ENCODE assay signal across 8 cellular contexts in genomic region chr14:64654931-64655330, GRCh38. TPM values are rescaled to one million over a fixed set of nuclear protein-coding genes. Genes with fewer than 3 reads are reported as not detected.
DNase-seq lines count a peak whose midpoint lies in the region; ATAC-seq, FAIRE-seq and TF ChIP-seq lines count a peak whose summit lies in the region.

No MANE protein-coding gene starts in this region.

- H3K27me3 ChIP-seq in GM23248 (replicated peaks; ENCODE audit: insufficient read depth) = no peaks in the 10 kb centered on the region
- no peaks in the 10 kb centered on the region for H3K27me3 ChIP-seq in RWPE2 (ENCODE audit: insufficient read depth, poor library complexity, severe bottlenecking)
- peaks cover 0 to 8% (median 0%) of the 10 kb centered on the region in 7 donors for H3K27me3 ChIP-seq in heart right ventricle
- no peaks in the 10 kb centered on the region for H3K27me3 ChIP-seq in sigmoid colon
- H3K27me3 ChIP-seq in small intestine (ENCODE audit: control insufficient read depth in 2 of 2, insufficient read depth in 2 of 2, low read length in 2 of 2) = no peaks in the 10 kb centered on the region

- in situ Hi-C loops in GM23248 (cut with MboI) = no loop called here

- no peak for TF ChIP-seq POLR2A in sigmoid colon (IDR thresholded peaks at IDR 0.05)

- H3K4me1 Mint-ChIP-seq in activated CD8-positive, alpha-beta T cell treated with anti-CD3 and anti-CD28 coated beads for 36 hours (ENCODE audit: low read depth) = peaks cover 13% of the 10 kb centered on the region

- peak overlapping the region; percentile 39; the same call in 1 of the 2 replicates for H3K9ac ChIP-seq in GM23248

- TF ChIP-seq CTCF in RWPE2 (IDR thresholded peaks at IDR 0.05; ENCODE audit: poor library complexity, severe bottlenecking) (no peak), heart right ventricle (IDR thresholded peaks at IDR 0.05) (no peak), sigmoid colon (IDR thresholded peaks at IDR 0.05) (no peak)
- no peak for TF ChIP-seq CTCF in activated CD8-positive, alpha-beta T cell treated with anti-CD3 and anti-CD28 coated beads for 36 hours (IDR thresholded peaks at IDR 0.05)

- H4K20me1 ChIP-seq in GM23248 (ENCODE audit: insufficient read depth) = no peaks in the 10 kb centered on the region

- H3K9me3 ChIP-seq in GM23248 (ENCODE audit: low read depth) (no peaks in the 10 kb centered on the region), RWPE2 (ENCODE audit: severe bottlenecking) (no peaks in the 10 kb centered on the region), heart right ventricle (no peaks in the 10 kb centered on the region), sigmoid colon (no peaks in the 10 kb centered on the region), small intestine (ENCODE audit: control insufficient read depth, low read depth) (no peaks in the 10 kb centered on the region)

- H3K4me3 Mint-ChIP-seq in activated CD8-positive, alpha-beta T cell treated with anti-CD3 and anti-CD28 coated beads for 36 hours = no peak overlapping the region

- no peaks in the 10 kb centered on the region for H3K9me2 ChIP-seq in GM23248 (ENCODE audit: insufficient read depth)

- H3K4me2 ChIP-seq in GM23248 (ENCODE audit: unreplicated experiment) = peak overlapping the region; percentile 31

- 70 to 74% methylated on average over 12 of the region's 12 CpGs for WGBS in GM23248 (ENCODE audit: low coverage in 1 of 2, low lambda C conversion rate in 2 of 2, missing lambda C conversion rate in 2 of 2), 2 experiments
- WGBS in heart right ventricle, 2 donors = 67 to 70% methylated on average over 12 of the region's 12 CpGs
- 86 to 89% methylated on average over 12 of the region's 12 CpGs for WGBS in sigmoid colon, 2 donors
- 74 to 93% (median 88%) methylated on average over 12 of the region's 12 CpGs for WGBS in small intestine, 3 donors

- H3K36me3 ChIP-seq in GM23248 (ENCODE audit: low read depth) (no peaks in the 10 kb centered on the region), RWPE2 (ENCODE audit: low read depth) (no peaks in the 10 kb centered on the region), heart right ventricle (no peaks in the 10 kb centered on the region), sigmoid colon (no peaks in the 10 kb centered on the region), small intestine (ENCODE audit: control insufficient read depth in 2 of 2, insufficient read depth in 2 of 2, low read length in 2 of 2) (no peaks in the 10 kb centered on the region)

- no peaks in the 10 kb centered on the region for H3K79me2 ChIP-seq in GM23248 (ENCODE audit: insufficient read depth)

- H3K9me3 Mint-ChIP-seq in activated CD8-positive, alpha-beta T cell treated with anti-CD3 and anti-CD28 coated beads for 36 hours = no peaks in the 10 kb centered on the region

- DNase-seq in GM23248 (peak; percentile 30), RWPE2 (ENCODE audit: low spot score) (no peak), heart right ventricle (no peak), sigmoid colon (no peak), small intestine (no peak), frontal cortex (ENCODE audit: low spot score in 2 of 2) (no peak), head of caudate nucleus (no peak)
- no peak for DNase-seq in activated CD8-positive, alpha-beta T cell treated with anti-CD3 and anti-CD28 coated beads for 36 hours

- H3K27ac ChIP-seq in GM23248 (peak overlapping the region; percentile 78), RWPE2 (ENCODE audit: poor library complexity, severe bottlenecking) (peak overlapping the region; percentile 6), heart right ventricle (peak overlapping the region in 5 of 10 donors; percentile 33 to 71 (median 64)), sigmoid colon (peak overlapping the region; percentile 61 to 83 (median 74)), small intestine (ENCODE audit: low read depth in 1 of 2, low read length in 1 of 2) (peak overlapping the region in 1 of 2 donors; percentile 67)

- H3K4me1 ChIP-seq in GM23248 (ENCODE audit: insufficient read depth) (peaks cover 35% of the 10 kb centered on the region), RWPE2 (ENCODE audit: insufficient read depth, poor library complexity, severe bottlenecking) (peaks cover 7% of the 10 kb centered on the region), heart right ventricle (peaks cover 0 to 24% (median 14%) of the 10 kb centered on the region in 9 donors), sigmoid colon (peaks cover 0 to 28% (median 21%) of the 10 kb centered on the region in 4 donors), small intestine (ENCODE audit: control insufficient read depth in 2 of 2, insufficient read depth in 1 of 2, low read depth in 1 of 2, low read length in 1 of 2) (no peaks in the 10 kb centered on the region)

- POLR2A ChIA-PET in activated CD8-positive, alpha-beta T cell treated with anti-CD3 and anti-CD28 coated beads for 36 hours (lab: Charles Lee) = no interaction called here

- H3K36me3 Mint-ChIP-seq in activated CD8-positive, alpha-beta T cell treated with anti-CD3 and anti-CD28 coated beads for 36 hours (ENCODE audit: low read depth) = no peaks in the 10 kb centered on the region

- no peak overlapping the region for H3K27ac Mint-ChIP-seq in activated CD8-positive, alpha-beta T cell treated with anti-CD3 and anti-CD28 coated beads for 36 hours

- no peak overlapping the region for H2AFZ ChIP-seq in GM23248

- H3K4me3 ChIP-seq in GM23248 (no peak overlapping the region), RWPE2 (ENCODE audit: severe bottlenecking) (no peak overlapping the region), heart right ventricle (no peak overlapping the region), sigmoid colon (no peak overlapping the region), small intestine (ENCODE audit: low read depth in 1 of 2, low read length in 2 of 2) (no peak overlapping the region)

- H3F3A ChIP-seq in GM23248 (ENCODE audit: insufficient read depth) = peaks cover 22% of the 10 kb centered on the region

- peaks cover 1% of the 10 kb centered on the region for H3K27me3 Mint-ChIP-seq in activated CD8-positive, alpha-beta T cell treated with anti-CD3 and anti-CD28 coated beads for 36 hours

- ATAC-seq in RWPE2 (ENCODE audit: low read depth) = no peak
- peak; percentile 9 to 65 (median 26) for ATAC-seq in heart right ventricle
- ATAC-seq in activated CD8-positive, alpha-beta T cell treated with anti-CD3 and anti-CD28 coated beads for 36 hours = no peak

- intact Hi-C loops in heart right ventricle (cut with DNase I) (no loop called here), sigmoid colon (cut with DNase I) (no loop called here), head of caudate nucleus (cut with DNase I) (no loop called here)
- intact Hi-C loops in activated CD8-positive, alpha-beta T cell treated with anti-CD3 and anti-CD28 coated beads for 36 hours (cut with micrococcal nuclease) = no loop called here

- CTCF ChIA-PET in activated CD8-positive, alpha-beta T cell treated with anti-CD3 and anti-CD28 coated beads for 36 hours (lab: Charles Lee) = interaction anchor here (1.2 to 2.6 kb wide), 2 partner anchors 17 to 18 kb away, joined by 4 to 18 read pairs; no protein-coding TSS in a partner anchor

- peak in 1 of 4 donors; percentile 1 for TF ChIP-seq EP300 in sigmoid colon (IDR thresholded peaks at IDR 0.05)

- FAIRE-seq in small intestine (lab: Jason Lieb, UNC) = no peak
- no peak for FAIRE-seq in frontal cortex (lab: Jason Lieb, UNC)

RNA-seq across cellular contexts. Expression of gene PLEKHG3, which starts 49.3 kb away (rescaled TPM):
- total RNA-seq in GM23248 (2014; rRNA removed; shearing (Covaris generic)) = 4.6 and 6.9 TPM in 2 replicates
- polyA plus RNA-seq in GM23248 (2016; fragmentation: Nextera tagmentation; extraction: Ambion mirVana) (2.1 and 2.4 TPM in 2 replicates), heart right ventricle (1 to 10 TPM; 5.0 to 9.4 TPM), sigmoid colon (10 to 100 TPM; 16.9 to 26.8 (median 17.4) TPM), small intestine (10 to 100 TPM; 12.7 to 18.6 (median 15.6) TPM)
- total RNA-seq in heart right ventricle (10 to 100 TPM; 11.2 to 25.5 (median 16.2) TPM), sigmoid colon (10 to 100 TPM; 34.4 to 67.9 (median 52.3) TPM), frontal cortex (7.3 TPM)
- total RNA-seq in activated CD8-positive, alpha-beta T cell treated with anti-CD3 and anti-CD28 coated beads for 36 hours = 1 to 10 TPM; 2.7 to 2.8 TPM

Comparison
In these comparisons a context has a peak if more than half of its experiments do, and no peak if none do; other contexts are left out.
1. ATAC-seq: peak in heart right ventricle (8 of 8); none in RWPE2 (single experiment) and activated CD8-positive, alpha-beta T cell treated with anti-CD3 and anti-CD28 coated beads for 36 hours (single experiment).